Comparison of ENCODE assay signal across 8 cellular contexts in the genomic region with DNA sequence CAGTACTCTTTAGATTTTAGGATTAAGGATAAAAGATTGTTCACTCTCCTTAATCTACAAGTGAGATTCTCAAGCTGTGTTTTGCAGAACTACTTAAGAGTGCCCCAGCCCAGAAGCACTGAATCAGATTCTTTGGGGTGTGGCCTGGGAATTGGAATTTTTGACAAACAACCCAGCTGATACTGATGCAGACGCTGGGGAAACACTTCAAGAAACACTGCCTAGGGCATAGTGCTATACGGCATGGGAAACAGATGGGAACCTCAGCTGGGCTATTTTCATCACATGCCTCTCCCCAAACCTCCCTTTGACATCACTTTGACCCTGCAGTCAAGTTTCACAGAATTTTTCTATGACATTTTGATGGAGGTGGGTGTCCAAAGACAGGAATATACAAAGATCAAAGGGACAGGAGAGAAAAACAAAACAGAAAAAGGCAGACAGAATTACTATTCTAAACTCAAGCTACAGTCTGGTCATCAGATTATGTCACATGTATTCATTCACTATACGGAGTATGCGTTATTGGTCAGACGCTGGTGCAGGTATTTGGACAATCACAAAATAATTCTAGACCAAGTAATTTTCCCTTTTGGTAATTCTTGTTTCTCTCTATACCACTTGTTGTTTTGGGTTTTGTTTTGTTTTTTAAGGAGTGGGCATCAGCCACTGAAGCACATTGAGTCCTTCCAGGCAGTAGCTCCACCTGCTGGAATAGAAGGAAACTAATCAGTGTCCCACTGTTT.
A peak's percentile ranks its signal among the peaks of the same experiment; 100 is the strongest.
DNase-seq lines count a peak whose midpoint lies in the region; ATAC-seq and TF ChIP-seq lines count a peak whose summit lies in the region.
"Not testable (repeated sequence)": the region's sequence is repeated elsewhere in the genome, so short reads cannot be mapped to it uniquely, and the experiment has no call there.

No MANE protein-coding gene starts in this region.

- not testable (repeated sequence) for H3K36me3 Mint-ChIP-seq in CD4-positive, alpha-beta T cell (ENCODE audit: low read depth); endodermal cell (ENCODE audit: low read depth)

- WGBS in endodermal cell (ENCODE audit: insufficient coverage in 1 of 2, insufficient read length in 1 of 2), 2 experiments = 79 to 81% methylated on average over 3 to 5 of the region's 5 CpGs

- not testable (repeated sequence) for H3K4me1 ChIP-seq in endodermal cell (ENCODE audit: control insufficient read depth, insufficient read depth, low read length)

- not testable (repeated sequence) for H3K9me3 ChIP-seq in CD4-positive, alpha-beta T cell (ENCODE audit: control insufficient read depth, low read length); endodermal cell (ENCODE audit: control insufficient read depth, low read length)

- not testable (repeated sequence) for H3K36me3 ChIP-seq in endodermal cell (ENCODE audit: control insufficient read depth, insufficient read depth, low read length)

- CTCF ChIA-PET in CD4-positive, alpha-beta T cell (lab: Charles Lee) = interaction anchor here (0.6 to 2.2 kb wide), 18 partner anchors 10 to 245 kb away, joined by 3 to 11 read pairs (median 4); a partner anchor contains a TSS

- not testable (repeated sequence) for H3K4me3 Mint-ChIP-seq in CD4-positive, alpha-beta T cell; endodermal cell

- ATAC-seq in CD4-positive, alpha-beta T cell (ENCODE audit: poor library complexity) = peak; percentile 71
- ATAC-seq in GM19452 (IDR thresholded peaks at IDR 0.05; ENCODE audit: unreplicated experiment) (peak; percentile 38), HG03378 (IDR thresholded peaks at IDR 0.05; ENCODE audit: unreplicated experiment) (peak; percentile 41)

- not testable (repeated sequence) for H3K27me3 Mint-ChIP-seq in CD4-positive, alpha-beta T cell; endodermal cell (ENCODE audit: insufficient read depth)

- peak in 1 of 10 experiments; percentile 10 for DNase-seq in CD4-positive, alpha-beta T cell
- DNase-seq in NCI-H69 (lab: John Stamatoyannopoulos, UW) (peak; percentile 61), left kidney (ENCODE audit: low read depth, low spot score) (peak; percentile 64)
- DNase-seq in activated CD4-positive, alpha-beta T cell treated with anti-CD3 and anti-CD28 coated beads for 4 hours = peak; percentile 17 to 43
- DNase-seq in endodermal cell = not testable (repeated sequence)
- DNase-seq in stimulated activated CD4-positive, alpha-beta T cell treated with anti-CD3 and anti-CD28 coated beads, Interleukin-4, amount 100 ng/mL, for 24 hours = peak; percentile 19

- H3K9ac ChIP-seq in endodermal cell (ENCODE audit: extremely low read depth, low read length, poor library complexity, severe bottlenecking) = not testable (repeated sequence)

- TF ChIP-seq CTCF in CD4-positive, alpha-beta T cell (IDR thresholded peaks at IDR 0.05) = peak; percentile 96
- peak; percentile 88 for TF ChIP-seq CTCF in endodermal cell (conservative IDR thresholded peaks at IDR 0.05)

- intact Hi-C loops in CD4-positive, alpha-beta T cell (cut with DNase I, micrococcal nuclease) = loop anchor here (1.0 to 5.0 kb wide), 6 partner anchors 62 to 239 kb away; a partner anchor contains a TSS

- peaks cover 18% of the 10 kb centered on the region for H3K4me1 Mint-ChIP-seq in CD4-positive, alpha-beta T cell (ENCODE audit: low read depth)
- not testable (repeated sequence) for H3K4me1 Mint-ChIP-seq in endodermal cell

- not testable (repeated sequence) for H3K27ac Mint-ChIP-seq in CD4-positive, alpha-beta T cell; endodermal cell

- POLR2A ChIA-PET in CD4-positive, alpha-beta T cell (lab: Charles Lee) = interaction anchor here (1.0 to 2.1 kb wide), 6 partner anchors 17 to 237 kb away, joined by 3 to 22 read pairs (median 8); a partner anchor contains a TSS

- not testable (repeated sequence) for H3K27ac ChIP-seq in CD4-positive, alpha-beta T cell (ENCODE audit: low read depth, low read length); endodermal cell (ENCODE audit: low read depth, low read length)

- H3K27me3 ChIP-seq in CD4-positive, alpha-beta T cell (ENCODE audit: control insufficient read depth, insufficient read depth, low read length); endodermal cell (ENCODE audit: control insufficient read depth, insufficient read depth, low read length, poor library complexity, severe bottlenecking): not testable (repeated sequence)

- H3K4me3 ChIP-seq in endodermal cell (ENCODE audit: low read length) = not testable (repeated sequence)

- H3K9me3 Mint-ChIP-seq in CD4-positive, alpha-beta T cell; endodermal cell: not testable (repeated sequence)
